13 cellular contexts compared by ENCODE assay signal in genomic region chr17:9676084-9676483, GRCh38. TPM values are rescaled to one million over a fixed set of nuclear protein-coding genes. Genes with fewer than 3 reads are reported as not detected.
DNase-seq lines count a peak whose midpoint lies in the region; ATAC-seq and TF ChIP-seq lines count a peak whose summit lies in the region.
"Had no signal": no experiment of that assay in that cellular context is flagged by ENCODE, and none has a peak within 500 bp of the region (broad histone marks: within the 10 kb centered on the region; RNA-seq: fewer than 3 reads in every experiment).

No MANE protein-coding gene starts in this region.

- H3K27ac Mint-ChIP-seq in activated T-helper 17 cell treated with anti-CD3 and anti-CD28 coated beads, Interleukin-2, amount 50 U/mL, for 72 hours: peak overlapping the region; percentile 67
- H3K27ac Mint-ChIP-seq: activated naive CD4-positive, alpha-beta T cell treated with anti-CD3 and anti-CD28 coated beads, Interleukin-2, amount 50 U/mL, for 72 hours; dendritic cell treated with granulocyte-macrophage colony-stimulating factor and Interleukin-4, amounts not matched to agents 40 ng/mL and 50 ng/mL, for 4 days; memory B cell had no signal

- peaks cover 9% of the 10 kb centered on the region for H3K4me1 Mint-ChIP-seq in activated T-helper 17 cell treated with anti-CD3 and anti-CD28 coated beads, Interleukin-2, amount 50 U/mL, for 72 hours
- H3K4me1 Mint-ChIP-seq: memory B cell had no signal

- intact Hi-C loops in left ventricle myocardium inferior (cut with micrococcal nuclease) (no loop called here), right cardiac atrium (cut with DNase I) (no loop called here)

- H3K9me3 ChIP-seq in left ventricle myocardium inferior (replicated peaks): peaks cover 17% of the 10 kb centered on the region
- peaks cover 1% of the 10 kb centered on the region for H3K9me3 ChIP-seq in right cardiac atrium (ENCODE audit: control insufficient read depth, low read length)

- peak; percentile 21 for TF ChIP-seq CTCF in left ventricle myocardium inferior (IDR thresholded peaks at IDR 0.05; ENCODE audit: borderline replicate concordance)

- H3K4me1 ChIP-seq in left ventricle myocardium inferior: no peaks in the 10 kb centered on the region
- H3K4me1 ChIP-seq in right cardiac atrium (ENCODE audit: control insufficient read depth, insufficient read depth, low read length): no peaks in the 10 kb centered on the region

- H3K27me3 ChIP-seq in left ventricle myocardium inferior (ENCODE audit: low read depth) (no peaks in the 10 kb centered on the region), right cardiac atrium (ENCODE audit: control insufficient read depth, insufficient read depth) (no peaks in the 10 kb centered on the region)

- no peak overlapping the region for H3K4me3 Mint-ChIP-seq in activated T-helper 17 cell treated with anti-CD3 and anti-CD28 coated beads, Interleukin-2, amount 50 U/mL, for 72 hours
- H3K4me3 Mint-ChIP-seq: dendritic cell treated with granulocyte-macrophage colony-stimulating factor and Interleukin-4, amounts not matched to agents 40 ng/mL and 50 ng/mL, for 4 days; memory B cell had no signal

- WGBS in right cardiac atrium: 81% methylated on average over 4 of the region's 4 CpGs

- no peaks in the 10 kb centered on the region for H3K36me3 Mint-ChIP-seq in activated T-helper 17 cell treated with anti-CD3 and anti-CD28 coated beads, Interleukin-2, amount 50 U/mL, for 72 hours (ENCODE audit: low read depth)
- H3K36me3 Mint-ChIP-seq: memory B cell had no signal

- H3K4me3 ChIP-seq in left ventricle myocardium inferior (no peak overlapping the region), right cardiac atrium (ENCODE audit: low read length) (no peak overlapping the region)

- H3K27ac ChIP-seq in left ventricle myocardium inferior (replicated peaks) (no peak overlapping the region), right cardiac atrium (ENCODE audit: low read length) (no peak overlapping the region)

- ATAC-seq in right cardiac atrium (no peak), HG03469 (IDR thresholded peaks at IDR 0.05; ENCODE audit: unreplicated experiment) (no peak), HG02588 (IDR thresholded peaks at IDR 0.05; ENCODE audit: unreplicated experiment) (no peak)
- ATAC-seq in activated T-helper 17 cell treated with anti-CD3 and anti-CD28 coated beads, Interleukin-2, amount 50 U/mL, for 72 hours (replicated peaks): no peak

- no peaks in the 10 kb centered on the region for H3K36me3 ChIP-seq in left ventricle myocardium inferior

- peaks cover 3% of the 10 kb centered on the region for H3K27me3 Mint-ChIP-seq in activated T-helper 17 cell treated with anti-CD3 and anti-CD28 coated beads, Interleukin-2, amount 50 U/mL, for 72 hours
- H3K27me3 Mint-ChIP-seq: dendritic cell treated with granulocyte-macrophage colony-stimulating factor and Interleukin-4, amounts not matched to agents 40 ng/mL and 50 ng/mL, for 4 days had no signal

- no peak for DNase-seq in left ventricle myocardium inferior
- no peak for DNase-seq in right cardiac atrium
- DNase-seq in left kidney (ENCODE audit: low read depth, low spot score): peak; percentile 32
- DNase-seq in NK-92 treated with Interleukin-12 subunit alpha and Interleukin-12 subunit beta, amount 100 ng/mL, for 24 hours (lab: John Stamatoyannopoulos, UW): no peak
- no peak for DNase-seq in C1 segment of cervical spinal cord (lab: John Stamatoyannopoulos, UW)
- DNase-seq: NCI-H2029 treated with DMSO at 0.1 percent for 48 hours, T-helper 9 cell had no signal

- peaks cover 4% of the 10 kb centered on the region for H3K9me3 Mint-ChIP-seq in activated T-helper 17 cell treated with anti-CD3 and anti-CD28 coated beads, Interleukin-2, amount 50 U/mL, for 72 hours
- H3K9me3 Mint-ChIP-seq: memory B cell had no signal

RNA-seq across cellular contexts. Expression of gene USP43, which starts 30.8 kb away (rescaled TPM):
- total RNA-seq in left ventricle myocardium inferior: 0.08 TPM
- under 1 TPM in 3 of 4 donors, not detected in 1; 0.06 to 0.11 (median 0.06) TPM for total RNA-seq in right cardiac atrium
- polyA plus RNA-seq in right cardiac atrium: 0.07 TPM
- total RNA-seq in activated T-helper 17 cell treated with anti-CD3 and anti-CD28 coated beads, Interleukin-2, amount 50 U/mL, for 72 hours: 1 to 10 TPM in 1 of 2 donors, under 1 TPM in 1; 0.87 to 1.2 TPM
